34 cellular contexts compared by ENCODE assay signal in genomic region chr3:128539376-128539775, GRCh38. TPM values are rescaled to one million over a fixed set of nuclear protein-coding genes. Genes with fewer than 3 reads are reported as not detected.
A peak's percentile ranks its signal among the peaks of the same experiment; 100 is the strongest.
DNase-seq lines count a peak whose midpoint lies in the region; ATAC-seq, FAIRE-seq and TF ChIP-seq lines count a peak whose summit lies in the region.
"Had no signal": no experiment of that assay in that cellular context is flagged by ENCODE, and none has a peak within 500 bp of the region (broad histone marks: within the 10 kb centered on the region; RNA-seq: fewer than 3 reads in every experiment).

No MANE protein-coding gene starts in this region.

- no peak for TF ChIP-seq EP300 in K562 (IDR thresholded peaks at IDR 0.05; ENCODE audit: low read length)
- no peak for TF ChIP-seq EP300 in H1 (IDR thresholded peaks at IDR 0.05; ENCODE audit: borderline replicate concordance in 1 of 2, low read depth in 2 of 2, low read length in 2 of 2)

- H3K79me2 ChIP-seq in K562 (ENCODE audit: control insufficient read depth, insufficient read depth, low read length) (no peaks in the 10 kb centered on the region), H1 (ENCODE audit: control insufficient read depth in 1 of 2, insufficient read depth in 2 of 2, low read length in 2 of 2) (no peaks in the 10 kb centered on the region)

- DNase-seq in SK-MEL-5 (ENCODE audit: low read depth, low spot score) (peak; percentile 33), K562 (ENCODE audit: extremely low read depth in 1 of 4, low spot score in 3 of 4) (no peak), H1 (ENCODE audit: low read depth in 1 of 2, low spot score in 2 of 2) (no peak), GM12891 (ENCODE audit: insufficient read length, low spot score) (no peak), lower lobe of right lung (no peak)
- DNase-seq in CD8-positive, alpha-beta T cell: no peak
- DNase-seq: 8988T; ACHN; AML-193; BE2C; C1 segment of cervical spinal cord; Caco-2; Calu3; CD4-positive, alpha-beta memory T cell; CD4-positive, alpha-beta T cell; CD4-positive, CD25-positive, alpha-beta regulatory T cell; CD8-positive, alpha-beta memory T cell; COR-L47; DMS 273 treated with DMSO at 0.1 percent for 48 hours; DMS153; DMS53; DMS79; DMS79 treated with DMSO at 0.1 percent for 48 hours; DND-41; EL had no signal

- H3K4me1 ChIP-seq in K562 (replicated peaks in 1 of 2; ENCODE audit: control insufficient read depth in 2 of 2, insufficient read depth in 2 of 2, low read length in 2 of 2): peaks cover 0 to 2% of the 10 kb centered on the region in 2 experiments; a peak in 2 of 5 replicates
- no peaks in the 10 kb centered on the region for H3K4me1 ChIP-seq in H1 (replicated peaks in 1 of 4; ENCODE audit: control insufficient read depth in 3 of 4, insufficient read depth in 4 of 4, low read length in 3 of 4)
- no peaks in the 10 kb centered on the region for H3K4me1 ChIP-seq in CD8-positive, alpha-beta T cell (ENCODE audit: insufficient read depth, low read length)
- no peaks in the 10 kb centered on the region for H3K4me1 ChIP-seq in lower lobe of right lung
- H3K4me1 ChIP-seq: A549; BE2C; BLaER1; BLaER1 treated with 17β-estradiol and CSF1 and Interleukin-3, amounts not matched to agents 10 nM and 100 nM; Caco-2 had no signal

- H4K5ac ChIP-seq in H1 (ENCODE audit: insufficient read length, low read depth, low read length): no peak overlapping the region

- H3K36me3 ChIP-seq in K562 (ENCODE audit: control insufficient read depth, insufficient read depth, low read length) (no peaks in the 10 kb centered on the region), H1 (ENCODE audit: control insufficient read depth in 2 of 4, insufficient read depth in 4 of 4, low read length in 3 of 4) (no peaks in the 10 kb centered on the region), lower lobe of right lung (no peaks in the 10 kb centered on the region)
- no peaks in the 10 kb centered on the region for H3K36me3 ChIP-seq in CD8-positive, alpha-beta T cell (ENCODE audit: insufficient read depth, low read length)
- H3K36me3 ChIP-seq: BE2C; BLaER1; BLaER1 treated with 17β-estradiol and CSF1 and Interleukin-3, amounts not matched to agents 10 nM and 100 nM had no signal

- H3K23ac ChIP-seq in H1 (ENCODE audit: insufficient read length): no peak overlapping the region

- peaks cover 13% of the 10 kb centered on the region for H3K9me3 Mint-ChIP-seq in CD8-positive, alpha-beta T cell

- no peaks in the 10 kb centered on the region for H3K9me1 ChIP-seq in K562 (ENCODE audit: control insufficient read depth, insufficient read depth, low read length)

- H3K9ac ChIP-seq in K562 (ENCODE audit: insufficient read depth in 1 of 2, low read depth in 2 of 2, low read length in 2 of 2) (no peak overlapping the region), H1 (replicated peaks in 1 of 4; ENCODE audit: extremely low read depth in 1 of 4, low read depth in 3 of 4, low read length in 3 of 4) (no peak overlapping the region)
- H3K9ac ChIP-seq: BLaER1; BLaER1 treated with 17β-estradiol and CSF1 and Interleukin-3, amounts not matched to agents 10 nM and 100 nM had no signal

- no peak overlapping the region for H3K56ac ChIP-seq in H1 (replicated peaks; ENCODE audit: insufficient read length, low read depth, low read length)

- no peaks in the 10 kb centered on the region for H3K9me3 ChIP-seq in K562 (replicated peaks; ENCODE audit: control insufficient read depth, insufficient read depth, low read depth, low read length)
- 0 out of 4 replicates have a peak, but pooled peaks cover 0 to 4% of the 10 kb centered on the region in 2 experiments for H3K9me3 ChIP-seq in H1 (ENCODE audit: insufficient read depth in 2 of 2, low read depth in 1 of 2, low read length in 1 of 2)
- H3K9me3 ChIP-seq in CD8-positive, alpha-beta T cell (ENCODE audit: low read length): no peaks in the 10 kb centered on the region
- H3K9me3 ChIP-seq in lower lobe of right lung: no peaks in the 10 kb centered on the region
- H3K9me3 ChIP-seq: BE2C had no signal

- peak; percentile 66 for ATAC-seq in K562
- ATAC-seq in CD8-positive, alpha-beta T cell: no peak
- no peak for ATAC-seq in lower lobe of right lung
- ATAC-seq: A549 had no signal

- H3K27me3 ChIP-seq in K562 (ENCODE audit: control insufficient read depth in 2 of 2, insufficient read depth in 2 of 2, low read length in 2 of 2) (no peaks in the 10 kb centered on the region), H1 (replicated peaks in 1 of 4; ENCODE audit: control insufficient read depth in 3 of 4, extremely low read depth in 1 of 4, insufficient read depth in 3 of 4, low read length in 3 of 4) (no peaks in the 10 kb centered on the region), lower lobe of right lung (ENCODE audit: low read depth) (peaks cover 4% of the 10 kb centered on the region)
- no peaks in the 10 kb centered on the region for H3K27me3 ChIP-seq in CD8-positive, alpha-beta T cell (ENCODE audit: insufficient read depth, low read length)
- H3K27me3 ChIP-seq: BE2C; BLaER1; BLaER1 treated with 17β-estradiol and CSF1 and Interleukin-3, amounts not matched to agents 10 nM and 100 nM had no signal

- H2BK15ac ChIP-seq in H1 (ENCODE audit: low read length): no peak overlapping the region

- no peaks in the 10 kb centered on the region for H3K23me2 ChIP-seq in H1 (ENCODE audit: low read depth, low read length)

- no peak overlapping the region for H4K8ac ChIP-seq in H1 (ENCODE audit: extremely low read depth, insufficient read depth, low read length)

- TF ChIP-seq CTCF in K562 (IDR thresholded peaks at IDR 0.05 in 2 of 3, conservative IDR thresholded peaks at IDR 0.05 in 1 of 3; ENCODE audit: insufficient read depth in 2 of 3, low read depth in 1 of 3, low read length in 3 of 3) (peak in 2 of 3 experiments; percentile 37 to 66; a peak in 4 of 6 replicates), H1 (IDR thresholded peaks at IDR 0.05; ENCODE audit: control extremely low read depth in 1 of 3, insufficient read depth in 1 of 3, low read depth in 1 of 3, low read length in 3 of 3) (no peak), lower lobe of right lung (IDR thresholded peaks at IDR 0.05) (no peak)
- TF ChIP-seq CTCF in CD8-positive, alpha-beta T cell (IDR thresholded peaks at IDR 0.05): no peak

- no peak overlapping the region for H2BK12ac ChIP-seq in H1 (ENCODE audit: low read depth, low read length)

- no peak overlapping the region for H3K4me2 ChIP-seq in K562 (ENCODE audit: insufficient read depth, low read length)
- H3K4me2 ChIP-seq in H1 (ENCODE audit: insufficient read depth in 1 of 2, low read depth in 2 of 2, low read length in 2 of 2): no peak overlapping the region
- H3K4me2 ChIP-seq: A549; BLaER1; BLaER1 treated with 17β-estradiol and CSF1 and Interleukin-3, amounts not matched to agents 10 nM and 100 nM had no signal

- no peak overlapping the region for H2AK5ac ChIP-seq in H1 (ENCODE audit: low read depth, low read length)

- no peak overlapping the region for H3K4me3 ChIP-seq in K562
- H3K4me3 ChIP-seq in H1 (ENCODE audit: extremely low read depth in 1 of 4, insufficient read depth in 2 of 4, low read depth in 3 of 4, low read length in 4 of 4): no peak overlapping the region
- H3K4me3 ChIP-seq in CD8-positive, alpha-beta T cell (ENCODE audit: low read depth, low read length): no peak overlapping the region
- H3K4me3 ChIP-seq in lower lobe of right lung: no peak overlapping the region
- H3K4me3 ChIP-seq: A549; BLaER1; BLaER1 treated with 17β-estradiol and CSF1 and Interleukin-3, amounts not matched to agents 10 nM and 100 nM had no signal

- H4K20me1 ChIP-seq in K562 (replicated peaks; ENCODE audit: control insufficient read depth, insufficient read depth, low read length) (no peaks in the 10 kb centered on the region), H1 (replicated peaks in 1 of 2; ENCODE audit: control insufficient read depth in 1 of 2, insufficient read depth in 2 of 2, low read length in 2 of 2) (no peaks in the 10 kb centered on the region)
- H4K20me1 ChIP-seq: BLaER1; BLaER1 treated with 17β-estradiol and CSF1 and Interleukin-3, amounts not matched to agents 10 nM and 100 nM had no signal

- no peaks in the 10 kb centered on the region for H3K4me1 Mint-ChIP-seq in CD8-positive, alpha-beta T cell (ENCODE audit: low read depth)
- H3K4me1 Mint-ChIP-seq: B cell; CD14-positive monocyte; CD4-positive, alpha-beta memory T cell; CD4-positive, CD25-positive, alpha-beta regulatory T cell; CD8-positive, alpha-beta memory T cell had no signal

- intact Hi-C loops in K562 (cut with micrococcal nuclease) (no loop called here), lower lobe of right lung (cut with DNase I) (no loop called here)
- intact Hi-C loops in CD8-positive, alpha-beta T cell (cut with DNase I, micrococcal nuclease): no loop called here

- peaks cover 38% of the 10 kb centered on the region for H3K27me3 Mint-ChIP-seq in CD8-positive, alpha-beta T cell (ENCODE audit: low read depth)

- H2AFZ ChIP-seq in K562 (ENCODE audit: low read depth, low read length) (no peak overlapping the region; the same call in 1 of the 2 replicates), H1 (ENCODE audit: low read length) (no peak overlapping the region)

- in situ Hi-C loops in SK-MEL-5 (cut with HindIII; ENCODE audit: low pct_unique_long_range_greater_than_20kb, low sequenced_read_pairs) (no loop called here), K562 (cut with MboI) (no loop called here)

- WGBS in K562 (ENCODE audit: insufficient coverage, low coverage, missing lambda C conversion rate): 41% methylated on average over 3 of the region's 3 CpGs
- 90% methylated on average over 3 of the region's 3 CpGs; no CpG with 5 or more reads in 1 of the 2 experiments for WGBS in H1 (ENCODE audit: extremely low coverage in 1 of 2, insufficient coverage in 1 of 2, insufficient read length in 1 of 2, insufficient replicate concordance in 2 of 2, low coverage in 1 of 2, low lambda C conversion rate in 2 of 2, missing lambda C conversion rate in 1 of 2), 2 experiments

- TF ChIP-seq RAD21 in K562 (CRISPR knock-in tag; conservative IDR thresholded peaks at IDR 0.05 in 1 of 2, IDR thresholded peaks at IDR 0.05 in 1 of 2) (peak in 1 of 2 experiments; percentile 45; a peak in 1 of 4 replicates), H1 (IDR thresholded peaks at IDR 0.05 in 1 of 2, conservative IDR thresholded peaks at IDR 0.05 in 1 of 2; ENCODE audit: low read depth in 2 of 2, low read length in 2 of 2) (no peak)

- FAIRE-seq in K562 (lab: Jason Lieb, UNC) (no peak), H1 (lab: Jason Lieb, UNC) (peak; percentile 13), GM12891 (lab: Jason Lieb, UNC) (no peak)
- FAIRE-seq: A204.1, A549, D721Med had no signal

- CTCF ChIA-PET in K562 (lab: Yijun Ruan, JAX; ENCODE audit: low intra/inter-chr PET ratio): no interaction called here
- CTCF ChIA-PET in H1 (lab: Charles Lee; ENCODE audit: partially characterized antibody): interaction anchor here (0.6 to 1.7 kb wide), 4 partner anchors 12 to 69 kb away, joined by 3 to 6 read pairs (median 5); no protein-coding TSS in a partner anchor
- CTCF ChIA-PET in CD8-positive, alpha-beta T cell (lab: Charles Lee): no interaction called here

- no peak overlapping the region for H2BK20ac ChIP-seq in H1 (ENCODE audit: low read length)

- no peaks in the 10 kb centered on the region for H3K36me3 Mint-ChIP-seq in CD8-positive, alpha-beta T cell
- H3K36me3 Mint-ChIP-seq: CD14-positive monocyte had no signal

- H2BK5ac ChIP-seq in H1 (ENCODE audit: low read depth, low read length): no peak overlapping the region

- TF ChIP-seq POLR2A in K562 (conservative IDR thresholded peaks at IDR 0.05) (no peak), H1 (IDR thresholded peaks at IDR 0.05; ENCODE audit: control extremely low read depth in 1 of 2, low read depth in 2 of 2, low read length in 2 of 2) (no peak), GM12891 (IDR thresholded peaks at IDR 0.05; ENCODE audit: low read depth, low read length) (no peak)

- BruUV-seq in K562 (replicated peaks; lab: Mats Ljungman, UMichigan): no TSS peak

- no peak overlapping the region for H2BK120ac ChIP-seq in H1 (replicated peaks; ENCODE audit: low read depth, low read length)

- H3K27ac ChIP-seq in K562 (ENCODE audit: extremely low read depth, low read depth, low read length) (no peak overlapping the region), H1 (ENCODE audit: low read depth, low read length) (no peak overlapping the region), lower lobe of right lung (no peak overlapping the region)
- no peak overlapping the region for H3K27ac ChIP-seq in CD8-positive, alpha-beta T cell (ENCODE audit: low read depth, low read length)
- H3K27ac ChIP-seq: 22Rv1; A549; BLaER1; BLaER1 treated with 17β-estradiol and CSF1 and Interleukin-3, amounts not matched to agents 10 nM and 100 nM; C4-2B had no signal

- H3K79me1 ChIP-seq in H1 (ENCODE audit: low read depth, low read length): no peaks in the 10 kb centered on the region

- H3K4ac ChIP-seq in H1 (replicated peaks; ENCODE audit: insufficient read length, low read depth, low read length): no peak overlapping the region

- POLR2A ChIA-PET in K562 (lab: Yijun Ruan, JAX): interaction anchor here (0.5 to 1.9 kb wide), 2 partner anchors 8 to 62 kb away, joined by 3 to 7 read pairs; no protein-coding TSS in a partner anchor
- POLR2A ChIA-PET in H1 (lab: Charles Lee; ENCODE audit: partially characterized antibody): no interaction called here
- POLR2A ChIA-PET in CD8-positive, alpha-beta T cell (lab: Charles Lee): no interaction called here

- no peak overlapping the region for H3K18ac ChIP-seq in H1 (ENCODE audit: extremely low read depth, low read length)

- no peak overlapping the region for H4K91ac ChIP-seq in H1 (replicated peaks; ENCODE audit: insufficient read length, low read length)

- H3K27ac Mint-ChIP-seq in CD8-positive, alpha-beta T cell: no peak overlapping the region
- H3K27ac Mint-ChIP-seq: B cell; CD14-positive monocyte; CD4-positive, alpha-beta memory T cell; CD4-positive, alpha-beta T cell; CD4-positive, CD25-positive, alpha-beta regulatory T cell; CD8-positive, alpha-beta memory T cell had no signal

- H3K14ac ChIP-seq in H1 (ENCODE audit: insufficient read length): no peak overlapping the region

- no peak overlapping the region for H3K4me3 Mint-ChIP-seq in CD8-positive, alpha-beta T cell
- H3K4me3 Mint-ChIP-seq: B cell; CD14-positive monocyte; CD4-positive, alpha-beta memory T cell; CD4-positive, alpha-beta T cell; CD4-positive, CD25-positive, alpha-beta regulatory T cell; CD8-positive, alpha-beta memory T cell had no signal

RNA-seq across cellular contexts. Expression of gene GATA2, which starts 46.4 kb away (rescaled TPM):
- total RNA-seq in SK-MEL-5 (2014; rRNA removed; shearing (Covaris generic)): 0.75 and 1.8 TPM in 2 replicates
- polyA plus RNA-seq in SK-MEL-5 (2015; cell fraction: cytosol; rRNA removed): 7.4 and 7.7 TPM in 2 replicates
- polyA plus RNA-seq in SK-MEL-5 (2015; cell fraction: nucleus; rRNA removed): 1.9 and 3.8 TPM in 2 replicates
- 49.8 and 107 TPM in 2 replicates for total RNA-seq in K562 (2011; cell fraction: chromatin; rRNA removed; ENCODE audit: low replicate concordance)
- 84.0 and 88.4 TPM in 2 replicates for total RNA-seq in K562 (2011; cell fraction: nucleolus; rRNA removed)
- 50.5 and 57.9 TPM in 2 replicates for total RNA-seq in K562 (2011; cell fraction: nucleoplasm; rRNA removed)
- total RNA-seq in K562 (2014; rRNA removed): 86.9 and 125 TPM in 2 replicates
- total RNA-seq in K562 (2014; rRNA removed; fragmentation: Illumina TruSeq; extraction: Trizol): 32.6 and 32.8 TPM in 2 replicates
- 50.8 and 55.3 TPM in 2 replicates for total RNA-seq in K562 (2015; rRNA removed; fragmentation: Illumina TruSeq; extraction: Trizol)
- total RNA-seq in K562 (2021): 215 and 218 TPM in 2 replicates
- 28.9 and 29.6 TPM in 2 replicates for polyA plus RNA-seq in K562 (2011; rRNA removed)
- 29.6 and 67.6 TPM in 2 replicates for polyA plus RNA-seq in K562 (2011; cell fraction: cytosol; rRNA removed)
- polyA plus RNA-seq in K562 (2011; cell fraction: nucleus; rRNA removed): 108 and 210 TPM in 2 replicates
- 126 and 159 TPM in 2 replicates for polyA plus RNA-seq in K562 (2012)
- 74.6 and 129 TPM in 2 replicates for polyA plus RNA-seq in K562 (2014; fragmentation: Illumina TruSeq; extraction: Trizol)
- polyA plus RNA-seq in K562 (2014; fragmentation: Nextera tagmentation; extraction: Ambion mirVana): 10 to 100 TPM in 1 of 2 experiments, 1 to 10 TPM in 1; 8.5 to 11.6 TPM
- 113 and 118 TPM in 2 replicates for polyA plus RNA-seq in K562 (2014; rRNA removed)
- polyA minus RNA-seq in K562 (2011; rRNA and poly(A)+ RNA removed): 12.2 and 21.4 TPM in 2 replicates
- polyA minus RNA-seq in K562 (2011; cell fraction: cytosol; rRNA and poly(A)+ RNA removed): 57.2 and 76.2 TPM in 2 replicates
- polyA minus RNA-seq in K562 (2011; cell fraction: nucleus; rRNA and poly(A)+ RNA removed): 42.5 and 50.0 TPM in 2 replicates
- 0.30 and 0.40 TPM in 2 replicates for total RNA-seq in H1 (2021; fragmentation: NEBNext Ultra II Directional; extraction: Animal tissue kit (Norgen Biotek cat#: 25700))
- polyA plus RNA-seq in H1 (2011; rRNA removed): 0.03 and 0.22 TPM in 2 replicates
- polyA plus RNA-seq in H1 (2011; cell fraction: cytosol; rRNA removed): 0.17 TPM
- polyA plus RNA-seq in H1 (2011; cell fraction: nucleus; rRNA removed): 0.23 TPM
- 0.12 to 0.23 TPM in 2 of 4 replicates, not detected in the others for polyA plus RNA-seq in H1 (2012, experiment 1 of 2)
- 0.17 TPM for polyA plus RNA-seq in H1 (2012, experiment 2 of 2)
- 0.08 TPM for polyA plus RNA-seq in H1 (2013, experiment 1 of 2)
- 0.17 TPM for polyA plus RNA-seq in H1 (2013, experiment 2 of 2)
- polyA minus RNA-seq in H1 (2011; rRNA and poly(A)+ RNA removed): 0.09 and 0.12 TPM in 2 replicates
- 2.0 TPM for polyA minus RNA-seq in H1 (2011; cell fraction: cytosol; rRNA and poly(A)+ RNA removed)
- 0.40 TPM for polyA minus RNA-seq in H1 (2011; cell fraction: nucleus; rRNA and poly(A)+ RNA removed)
- under 1 TPM; 0.27 to 0.39 TPM for total RNA-seq in CD8-positive, alpha-beta T cell
- polyA plus RNA-seq in GM12891 (2012; ENCODE audit: low read depth, missing spikeins): 0.06 TPM
- total RNA-seq in lower lobe of right lung: 68.3 TPM
- total RNA-seq: B cell; CD4-positive, alpha-beta memory T cell; CD8-positive, alpha-beta memory T cell had no signal
- polyA plus RNA-seq: CD4-positive, alpha-beta memory T cell; CD4-positive, CD25-positive, alpha-beta regulatory T cell; CD8-positive, alpha-beta memory T cell had no signal

Comparison
In these comparisons a context has a peak if more than half of its experiments do, and no peak if none do; other contexts are left out.
1. CTCF ChIP-seq: peak in K562 (2 of 3); none in H1 (0 of 3), CD8-positive, alpha-beta T cell (single experiment) and lower lobe of right lung (single experiment).
2. RNA of gene GATA2, which starts 46.4 kb away (total RNA-seq): 32.6 to 218 TPM in K562 and 68.3 TPM in lower lobe of right lung (single experiment); 0.75 to 1.8 TPM in SK-MEL-5, 0.27 to 0.39 TPM in CD8-positive, alpha-beta T cell and 0.30 to 0.40 TPM in H1; every median in the first group is over 10 times any median in the second.